In the genomic region with DNA sequence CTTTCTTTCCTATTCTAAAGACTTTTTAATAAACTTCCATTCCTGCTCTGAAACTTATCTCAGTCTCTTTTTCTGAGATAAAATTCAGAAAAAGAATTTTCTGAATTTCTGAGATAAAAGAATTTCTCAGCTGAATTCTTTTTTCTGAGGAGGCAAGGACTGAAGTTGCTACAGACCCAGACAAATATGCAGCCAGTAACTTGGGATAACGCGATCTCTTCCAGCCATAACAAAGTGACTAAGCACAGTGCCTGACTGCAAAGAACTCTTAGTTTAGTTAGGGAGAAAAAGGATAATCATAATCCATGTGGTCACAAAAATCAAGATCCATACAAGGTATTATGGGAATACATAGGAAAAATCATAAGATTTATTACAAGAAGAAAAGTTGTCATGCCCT, we compare ENCODE assay signal across 16 cellular contexts.
DNase-seq lines count a peak whose midpoint lies in the region; ATAC-seq, FAIRE-seq and TF ChIP-seq lines count a peak whose summit lies in the region.
"Had no signal": no experiment of that assay in that cellular context is flagged by ENCODE, and none has a peak within 500 bp of the region (broad histone marks: within the 10 kb centered on the region; RNA-seq: fewer than 3 reads in every experiment).

No MANE protein-coding gene starts in this region.

- intact Hi-C loops in Right ventricle myocardium superior (cut with DNase I): no loop called here
- intact Hi-C loops in cardiac septum (cut with DNase I): no loop called here
- intact Hi-C loops in ovary (cut with DNase I): no loop called here

- H3K36me3 ChIP-seq in ovary: no peaks in the 10 kb centered on the region
- H3K36me3 ChIP-seq: sigmoid colon, thyroid gland had no signal

- no peaks in the 10 kb centered on the region for H3K9me3 ChIP-seq in ovary
- H3K9me3 ChIP-seq: A549, sigmoid colon, thyroid gland had no signal

- no peaks in the 10 kb centered on the region for H3K9me3 Mint-ChIP-seq in effector memory CD8-positive, alpha-beta T cell

- peak; percentile 52 for ATAC-seq in Right ventricle myocardium superior (ENCODE audit: poor library complexity)
- ATAC-seq in effector memory CD8-positive, alpha-beta T cell (replicated peaks): no peak

- no peak for FAIRE-seq in H54 (lab: Jason Lieb, UNC)
- FAIRE-seq: A549 had no signal

- no peak overlapping the region for H3K27ac Mint-ChIP-seq in effector memory CD8-positive, alpha-beta T cell
- H3K27ac Mint-ChIP-seq: activated naive CD8-positive, alpha-beta T cell had no signal

- no peak for TF ChIP-seq CTCF in cardiac fibroblast (IDR thresholded peaks at IDR 0.05; ENCODE audit: low read depth, low read length)
- no peak for TF ChIP-seq CTCF in ovary (IDR thresholded peaks at IDR 0.05)

- H3K36me3 Mint-ChIP-seq in effector memory CD8-positive, alpha-beta T cell (ENCODE audit: insufficient read depth): no peaks in the 10 kb centered on the region

- 6 to 13% (median 11%) methylated on average over 2 of the region's 2 CpGs for WGBS in ovary, 3 donors

- no peak overlapping the region for H3K4me3 Mint-ChIP-seq in effector memory CD8-positive, alpha-beta T cell
- H3K4me3 Mint-ChIP-seq: activated naive CD8-positive, alpha-beta T cell had no signal

- H3K4me1 ChIP-seq in ovary (ENCODE audit: insufficient read depth): peaks cover 5% of the 10 kb centered on the region
- H3K4me1 ChIP-seq: sigmoid colon, thyroid gland had no signal

- no peaks in the 10 kb centered on the region for H3K27me3 ChIP-seq in ovary
- H3K27me3 ChIP-seq: sigmoid colon, thyroid gland had no signal

- peaks cover 6 to 16% of the 10 kb centered on the region in 2 donors for H3K27me3 Mint-ChIP-seq in effector memory CD8-positive, alpha-beta T cell
- H3K27me3 Mint-ChIP-seq: activated naive CD8-positive, alpha-beta T cell had no signal

- TF ChIP-seq POLR2A in H54 (IDR thresholded peaks at IDR 0.05; ENCODE audit: low read depth, low read length) (no peak), ovary (IDR thresholded peaks at IDR 0.05) (no peak)

- no peaks in the 10 kb centered on the region for H3K4me1 Mint-ChIP-seq in effector memory CD8-positive, alpha-beta T cell (ENCODE audit: low read depth in 2 of 2)

- DNase-seq in Right ventricle myocardium superior (no peak), cardiac septum (ENCODE audit: low spot score) (no peak), cardiac fibroblast (ENCODE audit: low read depth in 2 of 2) (peak; percentile 87 to 93), kidney glomerular epithelial cell (lab: John Stamatoyannopoulos, UW) (peak; percentile 61), DMS79 treated with DMSO at 0.1 percent for 48 hours (lab: John Stamatoyannopoulos, UW) (no peak), H54 (ENCODE audit: insufficient read length, low spot score) (no peak), ovary (no peak)
- no peak for DNase-seq in effector memory CD8-positive, alpha-beta T cell
- DNase-seq: effector CD8-positive, alpha-beta T cell; NCI-H1436; NCI-H526; sigmoid colon; thyroid gland had no signal

- TF ChIP-seq EP300 in ovary (IDR thresholded peaks at IDR 0.05): no peak

- H3K4me3 ChIP-seq in cardiac fibroblast (replicated peaks in 1 of 2; ENCODE audit: low read depth in 2 of 2, low read length in 2 of 2) (no peak overlapping the region), ovary (no peak overlapping the region)
- H3K4me3 ChIP-seq: A549, sigmoid colon, thyroid gland had no signal

- no peak overlapping the region for H3K27ac ChIP-seq in ovary
- H3K27ac ChIP-seq: RWPE1, sigmoid colon, thyroid gland had no signal

Comparison
In these comparisons a context has a peak if more than half of its experiments do, and no peak if none do; other contexts are left out.
1. DNase-seq: peak in cardiac fibroblast (2 of 2) and kidney glomerular epithelial cell (single experiment); none in Right ventricle myocardium superior (single experiment), cardiac septum (single experiment), DMS79 treated with DMSO at 0.1 percent for 48 hours (single experiment), H54 (single experiment), effector memory CD8-positive, alpha-beta T cell (0 of 3) and ovary (0 of 5).